In genomic region chr9:27303219-27303618, GRCh38 we compare ENCODE assay signal across 20 cellular contexts. TPM values are rescaled to one million over a fixed set of nuclear protein-coding genes. Genes with fewer than 3 reads are reported as not detected.
A peak's percentile ranks its signal among the peaks of the same experiment; 100 is the strongest.
DNase-seq lines count a peak whose midpoint lies in the region; ATAC-seq and TF ChIP-seq lines count a peak whose summit lies in the region.
"Had no signal": no experiment of that assay in that cellular context is flagged by ENCODE, and none has a peak within 500 bp of the region (broad histone marks: within the 10 kb centered on the region; RNA-seq: fewer than 3 reads in every experiment).

No MANE protein-coding gene starts in this region.

- no peak for TF ChIP-seq POLR2A in IMR-90 (IDR thresholded peaks at IDR 0.05; ENCODE audit: low read depth, low read length)

- no peak overlapping the region for H4K8ac ChIP-seq in IMR-90 (ENCODE audit: low read depth in 2 of 2, low read length in 2 of 2)

- H2BK5ac ChIP-seq in IMR-90 (ENCODE audit: low read depth, low read length, poor library complexity, severe bottlenecking): no peak overlapping the region

- no peaks in the 10 kb centered on the region for H4K20me1 ChIP-seq in IMR-90 (ENCODE audit: insufficient read depth, low read length)

- TF ChIP-seq CTCF in IMR-90 (conservative IDR thresholded peaks at IDR 0.05; ENCODE audit: low read depth, low read length): no peak
- no peak for TF ChIP-seq CTCF in kidney epithelial cell (IDR thresholded peaks at IDR 0.05; ENCODE audit: insufficient read depth, low read length, poor library complexity, severe bottlenecking)

- no peak overlapping the region for H3K4me2 ChIP-seq in IMR-90 (ENCODE audit: low read depth, low read length)

- H3K36me3 ChIP-seq in IMR-90 (ENCODE audit: control insufficient read depth, insufficient read depth, low read length) (no peaks in the 10 kb centered on the region), adipocyte (ENCODE audit: control insufficient read depth, insufficient read depth, low read length, severe bottlenecking) (no peaks in the 10 kb centered on the region), kidney epithelial cell (ENCODE audit: control insufficient read depth, insufficient read depth, low read length) (no peaks in the 10 kb centered on the region)
- H3K36me3 ChIP-seq: esophagus squamous epithelium, vagina had no signal

- H2AK9ac ChIP-seq in IMR-90 (replicated peaks; ENCODE audit: low read depth, low read length, poor library complexity): no peak overlapping the region

- ATAC-seq in IMR-90 (ENCODE audit: low read depth) (peak; percentile 49; the same call in 1 of the 2 replicates), GM18520 (IDR thresholded peaks at IDR 0.05; ENCODE audit: unreplicated experiment) (no peak), HG03159 (IDR thresholded peaks at IDR 0.05; ENCODE audit: unreplicated experiment) (no peak), HG02970 (IDR thresholded peaks at IDR 0.05; ENCODE audit: low FRiP score, unreplicated experiment) (no peak)
- ATAC-seq: mucosa of descending colon; psoas muscle; stimulated activated memory B cell treated with anti-CD40 and anti-IgM and Interleukin-4, amounts not matched to agents 10 μg/mL and 1 μg/mL and 100 μg/mL, for 72 hours had no signal

- DNase-seq in AG20443 (ENCODE audit: low spot score) (peak; percentile 39), IMR-90 (peak; percentile 4), adipocyte (ENCODE audit: low read depth) (peak; percentile 2), kidney epithelial cell (ENCODE audit: low read depth) (peak; percentile 12), NCI-H1048 (lab: John Stamatoyannopoulos, UW) (no peak)
- DNase-seq: activated CD4-positive, CD25-positive, alpha-beta regulatory T cell; activated CD8-positive, alpha-beta memory T cell treated with anti-CD3 and anti-CD28 coated beads, Interleukin-2, amount 50 U/mL, for 48 hours; AML-193; esophagus squamous epithelium; H7; mucosa of descending colon; stimulated activated CD4-positive, alpha-beta T cell treated with anti-CD3 and anti-CD28 coated beads, Interleukin-4, amount 100 ng/mL, for 24 hours had no signal

- no peaks in the 10 kb centered on the region for H3K79me1 ChIP-seq in IMR-90 (ENCODE audit: low read depth in 1 of 2, low read length in 2 of 2)

- CTCF ChIA-PET in IMR-90 (lab: Yijun Ruan, JAX): no interaction called here

- no peak overlapping the region for H4K91ac ChIP-seq in IMR-90 (ENCODE audit: insufficient read depth, low read depth, low read length)

- no peak overlapping the region for H4K5ac ChIP-seq in IMR-90 (ENCODE audit: low read depth, low read length)

- WGBS in IMR-90 (ENCODE audit: extremely low coverage in 2 of 2, insufficient read length in 1 of 2), 2 experiments: no CpG with 5 or more reads among the region's 6 CpGs

- H3K23ac ChIP-seq in IMR-90 (ENCODE audit: low read depth, low read length): no peak overlapping the region

- no peak overlapping the region for H2AK5ac ChIP-seq in IMR-90 (ENCODE audit: low read depth, low read length)

- intact Hi-C loops in IMR-90 (cut with micrococcal nuclease): no loop called here

- no peak overlapping the region for H2BK15ac ChIP-seq in IMR-90 (ENCODE audit: low read depth, low read length)

- BruUV-seq in IMR-90 (replicated peaks; lab: Mats Ljungman, UMichigan): no TSS peak

- POLR2A ChIA-PET in IMR-90 (lab: Charles Lee; ENCODE audit: unreplicated experiment): no interaction called here

- H3K4me3 ChIP-seq in IMR-90 (ENCODE audit: insufficient read depth, low read depth, low read length) (no peak overlapping the region), adipocyte (ENCODE audit: low read length) (peak overlapping the region; percentile 67), kidney epithelial cell (ENCODE audit: low read depth, low read length) (no peak overlapping the region)
- H3K4me3 ChIP-seq: coronary artery, esophagus squamous epithelium, mucosa of descending colon, psoas muscle, vagina had no signal

- H3K27me3 ChIP-seq in IMR-90 (ENCODE audit: control insufficient read depth, insufficient read depth, low read length): peaks cover 1% of the 10 kb centered on the region; the same call in 1 of the 2 replicates
- H3K27me3 ChIP-seq in adipocyte (replicated peaks; ENCODE audit: control insufficient read depth, insufficient read depth, low read length): no peaks in the 10 kb centered on the region
- no peaks in the 10 kb centered on the region for H3K27me3 ChIP-seq in kidney epithelial cell (ENCODE audit: control insufficient read depth, insufficient read depth, low read length)
- H3K27me3 ChIP-seq: esophagus squamous epithelium, vagina had no signal

- H3K14ac ChIP-seq in IMR-90 (replicated peaks; ENCODE audit: low read depth, low read length): no peak overlapping the region

- no peak overlapping the region for H3K9ac ChIP-seq in IMR-90 (ENCODE audit: low read depth, low read length)
- no peak overlapping the region for H3K9ac ChIP-seq in adipocyte (ENCODE audit: low read length)

- H2BK120ac ChIP-seq in IMR-90 (ENCODE audit: low read depth, low read length): no peak overlapping the region

- TF ChIP-seq RAD21 in IMR-90 (IDR thresholded peaks at IDR 0.05; ENCODE audit: low read length): no peak

- H3K9me3 ChIP-seq in IMR-90 (ENCODE audit: control insufficient read depth, insufficient read depth, low read length) (no peaks in the 10 kb centered on the region), adipocyte (ENCODE audit: control insufficient read depth, low read length) (peaks cover 11% of the 10 kb centered on the region)
- H3K9me3 ChIP-seq: esophagus squamous epithelium, mucosa of descending colon, psoas muscle, vagina had no signal

- dilution Hi-C loops in IMR-90 (cut with HindIII; ENCODE audit: low sequenced_read_pairs, unreplicated experiment): no loop called here

- in situ Hi-C loops in IMR-90 (cut with MboI; ENCODE audit: low sequenced_read_pairs): loop anchor here (10.0 kb wide), 1 partner anchor 62 kb away; no protein-coding TSS in a partner anchor

- H3K4me1 ChIP-seq in IMR-90 (ENCODE audit: control insufficient read depth, insufficient read depth, low read length): peaks cover 1% of the 10 kb centered on the region; the same call in 1 of the 2 replicates
- peaks cover 8% of the 10 kb centered on the region for H3K4me1 ChIP-seq in adipocyte (ENCODE audit: control insufficient read depth, insufficient read depth, low read length)
- H3K4me1 ChIP-seq: esophagus squamous epithelium, psoas muscle, vagina had no signal

- H2BK20ac ChIP-seq in IMR-90 (ENCODE audit: low read depth, low read length): no peak overlapping the region

- H3K18ac ChIP-seq in IMR-90 (ENCODE audit: low read depth, low read length): no peak overlapping the region

- H3K27ac ChIP-seq in IMR-90 (ENCODE audit: insufficient read depth, low read length): no peak overlapping the region
- H3K27ac ChIP-seq: coronary artery, esophagus squamous epithelium, psoas muscle, vagina had no signal

- peak overlapping the region; percentile 55 for H2AFZ ChIP-seq in IMR-90 (replicated peaks; ENCODE audit: low read length, poor library complexity)

- no peaks in the 10 kb centered on the region for H3K9me1 ChIP-seq in IMR-90 (ENCODE audit: insufficient read depth, low read length)

- H3K4ac ChIP-seq in IMR-90 (ENCODE audit: low read depth, low read length): no peak overlapping the region

- no peak overlapping the region for H3K56ac ChIP-seq in IMR-90 (ENCODE audit: extremely low read depth, insufficient read depth, low read length)

TF ChIP-seq in IMR-90, 13 proteins besides CTCF, POLR2A, EP300 and RAD21:
- TF ChIP-seq MXI1 (IDR thresholded peaks at IDR 0.05; ENCODE audit: borderline replicate concordance, low read depth, low read length) (no peak), USF2 (IDR thresholded peaks at IDR 0.05; ENCODE audit: low read depth, low read length) (no peak), RFX5 (IDR thresholded peaks at IDR 0.05; ENCODE audit: low read depth, low read length) (no peak), CHD1 (IDR thresholded peaks at IDR 0.05; ENCODE audit: low read depth, low read length) (no peak), CEBPB (IDR thresholded peaks at IDR 0.05; ENCODE audit: low read depth, low read length) (no peak), NFE2L2 (IDR thresholded peaks at IDR 0.05; ENCODE audit: low read depth, low read length) (no peak), ELK1 (IDR thresholded peaks at IDR 0.05; ENCODE audit: borderline replicate concordance, low read depth, low read length) (no peak), MAFK (IDR thresholded peaks at IDR 0.05; ENCODE audit: low read depth, low read length) (no peak), SMC3 (IDR thresholded peaks at IDR 0.05; ENCODE audit: low read depth, low read length) (no peak), RCOR1 (IDR thresholded peaks at IDR 0.05; ENCODE audit: insufficient replicate concordance, low read length) (no peak), FOS (IDR thresholded peaks at IDR 0.05; ENCODE audit: low read depth, low read length) (no peak), BHLHE40 (IDR thresholded peaks at IDR 0.05; ENCODE audit: low read depth, low read length) (no peak), MAZ (IDR thresholded peaks at IDR 0.05; ENCODE audit: borderline replicate concordance, low read depth, low read length) (no peak)

RNA-seq across cellular contexts. Expression of gene EQTN, which starts 6.3 kb away (rescaled TPM):
- not detected in 2 replicates for total RNA-seq in IMR-90 (2012; rRNA removed)
- not detected in 2 replicates for polyA plus RNA-seq in IMR-90 (2012; rRNA removed)
- polyA plus RNA-seq in IMR-90 (2012; cell fraction: cytosol; rRNA removed): not detected in 2 replicates
- not detected in 2 replicates for polyA plus RNA-seq in IMR-90 (2012; cell fraction: nucleus; rRNA removed; ENCODE audit: low replicate concordance)
- not detected in 2 replicates for total RNA-seq in kidney epithelial cell
- total RNA-seq: esophagus squamous epithelium, psoas muscle, SK-MEL-5, vagina had no signal
- polyA plus RNA-seq: psoas muscle had no signal
